8 cellular contexts compared by ENCODE assay signal in genomic region chr4:140296335-140296753, GRCh38.
A peak's percentile ranks its signal among the peaks of the same experiment; 100 is the strongest.
DNase-seq lines count a peak whose midpoint lies in the region; ATAC-seq and TF ChIP-seq lines count a peak whose summit lies in the region.

No MANE protein-coding gene starts in this region.

- no TSS peak for BruUV-seq in Calu3 (replicated peaks; lab: Mats Ljungman, UMichigan)

- peaks cover 32% of the 10 kb centered on the region for H3K4me1 Mint-ChIP-seq in Calu3 (ENCODE audit: low read depth, unreplicated experiment)
- H3K4me1 Mint-ChIP-seq in naive thymus-derived CD4-positive, alpha-beta T cell: peaks cover 0 to 5% (median 0%) of the 10 kb centered on the region in 7 donors

- POLR2A ChIA-PET in naive thymus-derived CD4-positive, alpha-beta T cell (lab: Charles Lee): no interaction called here

- CTCF ChIA-PET in Calu3 (lab: Charles Lee): interaction anchor here (0.7 kb wide), 1 partner anchor 317 kb away, joined by 4 read pairs; no protein-coding TSS in a partner anchor
- CTCF ChIA-PET in naive thymus-derived CD4-positive, alpha-beta T cell (lab: Charles Lee): no interaction called here

- TF ChIP-seq CTCF in Calu3 (IDR thresholded peaks at IDR 0.05; ENCODE audit: unreplicated experiment) (no peak), omental fat pad (IDR thresholded peaks at IDR 0.05) (no peak)

- ATAC-seq in omental fat pad (ENCODE audit: low FRiP score) (peak; percentile 81), GM18861 (IDR thresholded peaks at IDR 0.05; ENCODE audit: unreplicated experiment) (no peak), GM18520 (IDR thresholded peaks at IDR 0.05; ENCODE audit: unreplicated experiment) (no peak), HG03457 (IDR thresholded peaks at IDR 0.05; ENCODE audit: unreplicated experiment) (no peak)
- no peak for ATAC-seq in naive thymus-derived CD4-positive, alpha-beta T cell

- H3K27me3 ChIP-seq in naive thymus-derived CD4-positive, alpha-beta T cell (ENCODE audit: control insufficient read depth in 2 of 2, insufficient read depth in 2 of 2, low read length in 2 of 2): no peaks in the 10 kb centered on the region

- H3K27me3 Mint-ChIP-seq in Calu3 (ENCODE audit: unreplicated experiment): peaks cover 8% of the 10 kb centered on the region
- H3K27me3 Mint-ChIP-seq in naive thymus-derived CD4-positive, alpha-beta T cell: peaks cover 0 to 16% (median 0%) of the 10 kb centered on the region in 5 donors

- H3K9me3 Mint-ChIP-seq in Calu3 (ENCODE audit: low read depth, unreplicated experiment): no peaks in the 10 kb centered on the region
- H3K9me3 Mint-ChIP-seq in naive thymus-derived CD4-positive, alpha-beta T cell: no peaks in the 10 kb centered on the region

- no peak overlapping the region for H3K27ac Mint-ChIP-seq in Calu3 (ENCODE audit: unreplicated experiment)
- H3K27ac Mint-ChIP-seq in naive thymus-derived CD4-positive, alpha-beta T cell: no peak overlapping the region

- H3K4me1 ChIP-seq in naive thymus-derived CD4-positive, alpha-beta T cell (ENCODE audit: control insufficient read depth in 2 of 2, insufficient read depth in 2 of 2, low read length in 2 of 2): no peaks in the 10 kb centered on the region

- peak overlapping the region; percentile 55 for H3K4me3 Mint-ChIP-seq in Calu3 (ENCODE audit: low read depth, unreplicated experiment)
- H3K4me3 Mint-ChIP-seq in naive thymus-derived CD4-positive, alpha-beta T cell: no peak overlapping the region

- no peaks in the 10 kb centered on the region for H3K9me3 ChIP-seq in naive thymus-derived CD4-positive, alpha-beta T cell (ENCODE audit: control insufficient read depth in 2 of 3, low read length in 3 of 3)

- H3K36me3 Mint-ChIP-seq in Calu3 (ENCODE audit: insufficient read depth, unreplicated experiment): peaks cover 5% of the 10 kb centered on the region
- no peaks in the 10 kb centered on the region for H3K36me3 Mint-ChIP-seq in naive thymus-derived CD4-positive, alpha-beta T cell

- H3K4me3 ChIP-seq in naive thymus-derived CD4-positive, alpha-beta T cell (ENCODE audit: low read length): no peak overlapping the region

- H3K36me3 ChIP-seq in naive thymus-derived CD4-positive, alpha-beta T cell (ENCODE audit: control insufficient read depth in 2 of 3, insufficient read depth in 3 of 3, low read length in 3 of 3): no peaks in the 10 kb centered on the region

- DNase-seq in Calu3: peak; percentile 3
- peak; percentile 50 for DNase-seq in NCI-H345 (lab: John Stamatoyannopoulos, UW)
- DNase-seq in epithelial cell of prostate (ENCODE audit: low read depth, low spot score): no peak
- DNase-seq in omental fat pad (ENCODE audit: low spot score): peak; percentile 60
- no peak for DNase-seq in naive thymus-derived CD4-positive, alpha-beta T cell

- H3K27ac ChIP-seq in epithelial cell of prostate: peak overlapping the region; percentile 19
- H3K27ac ChIP-seq in naive thymus-derived CD4-positive, alpha-beta T cell (ENCODE audit: low read depth, low read length): no peak overlapping the region

- intact Hi-C loops in Calu3 (cut with micrococcal nuclease; ENCODE audit: unreplicated experiment): no loop called here
- intact Hi-C loops in naive thymus-derived CD4-positive, alpha-beta T cell (cut with micrococcal nuclease): no loop called here

Comparison
In these comparisons a context has a peak if more than half of its experiments do, and no peak if none do; other contexts are left out.
1. DNase-seq: peak in Calu3 (single experiment), NCI-H345 (single experiment) and omental fat pad (single experiment); none in epithelial cell of prostate (single experiment) and naive thymus-derived CD4-positive, alpha-beta T cell (0 of 9).